Comparison of ENCODE assay signal across 9 cellular contexts in genomic region chr16:67653131-67654068, GRCh38. TPM values are rescaled to one million over a fixed set of nuclear protein-coding genes. Genes with fewer than 3 reads are reported as not detected.
A peak's percentile ranks its signal among the peaks of the same experiment; 100 is the strongest.
DNase-seq lines count a peak whose midpoint lies in the region; ATAC-seq and TF ChIP-seq lines count a peak whose summit lies in the region.
"Had no signal": no experiment of that assay in that cellular context is flagged by ENCODE, and none has a peak within 500 bp of the region (broad histone marks: within the 10 kb centered on the region; RNA-seq: fewer than 3 reads in every experiment).

No MANE protein-coding gene starts in this region.

- H3K36me3 ChIP-seq in ascending aorta (peaks cover 0 to 14% of the 10 kb centered on the region in 2 donors), iPS-15b (ENCODE audit: control insufficient read depth, insufficient read depth, low read length) (peaks cover 3% of the 10 kb centered on the region), thoracic aorta (peaks cover 13% of the 10 kb centered on the region)

- H3K4me1 ChIP-seq in ascending aorta = peaks cover 5 to 7% of the 10 kb centered on the region in 2 donors
- H3K4me1 ChIP-seq in iPS-15b (ENCODE audit: control insufficient read depth, insufficient read depth, low read length) = peaks cover 2% of the 10 kb centered on the region
- H3K4me1 ChIP-seq in thoracic aorta (ENCODE audit: control insufficient read depth in 1 of 2, low read depth in 2 of 2) = peaks cover 5 to 16% of the 10 kb centered on the region in 2 donors

- no peak overlapping the region for H3K27ac ChIP-seq in ascending aorta
- H3K27ac ChIP-seq in thoracic aorta = no peak overlapping the region

- H3K27me3 ChIP-seq in ascending aorta = peaks cover 18% of the 10 kb centered on the region
- H3K27me3 ChIP-seq in iPS-15b (ENCODE audit: control insufficient read depth, insufficient read depth, low read length) = peaks cover 3% of the 10 kb centered on the region
- peaks cover 6% of the 10 kb centered on the region for H3K27me3 ChIP-seq in thoracic aorta (replicated peaks; ENCODE audit: insufficient read depth)

- DNase-seq in NCI-H82 (lab: John Stamatoyannopoulos, UW) = peak; percentile 66
- no peak for DNase-seq in NCI-H82 treated with DMSO at 0.1 percent for 48 hours (lab: John Stamatoyannopoulos, UW; ENCODE audit: unreplicated experiment)
- no peak for DNase-seq in ascending aorta (ENCODE audit: low spot score in 2 of 2)
- no peak for DNase-seq in thoracic aorta (ENCODE audit: low spot score)
- no peak for DNase-seq in activated CD4-positive, alpha-beta T cell treated with anti-CD3 and anti-CD28 coated beads for 1 hour
- DNase-seq in H4 (ENCODE audit: low spot score) = no peak
- DNase-seq: NCI-H2107 had no signal

- TF ChIP-seq CTCF in ascending aorta (IDR thresholded peaks at IDR 0.05) (no peak), thoracic aorta (IDR thresholded peaks at IDR 0.05) (no peak)

- H3K9ac ChIP-seq in iPS-15b (ENCODE audit: low read depth, low read length) = no peak overlapping the region

- H3K9me3 ChIP-seq in ascending aorta = no peaks in the 10 kb centered on the region
- H3K9me3 ChIP-seq in iPS-15b (ENCODE audit: control insufficient read depth, insufficient read depth, low read length) = no peaks in the 10 kb centered on the region
- H3K9me3 ChIP-seq in thoracic aorta = no peaks in the 10 kb centered on the region

- ATAC-seq in thoracic aorta (ENCODE audit: insufficient number of reproducible peaks, low FRiP score, low read depth) = no peak
- no peak for ATAC-seq in GM18858 (IDR thresholded peaks at IDR 0.05; ENCODE audit: unreplicated experiment)

- H3K4me3 ChIP-seq in ascending aorta = peak overlapping the region; percentile 43 to 54
- H3K4me3 ChIP-seq in iPS-15b (ENCODE audit: low read depth, low read length) = peak overlapping the region; percentile 64
- peak overlapping the region; percentile 54 for H3K4me3 ChIP-seq in thoracic aorta

- intact Hi-C loops in ascending aorta (cut with DNase I) = no loop called here

RNA-seq across cellular contexts. Expression of gene ACD, which starts 6.7 kb away (rescaled TPM):
- total RNA-seq in ascending aorta (14.5 TPM), thoracic aorta (10 to 100 TPM; 16.9 to 20.4 TPM)
- total RNA-seq in H4 (2014; rRNA removed; shearing (Covaris generic)) = 29.1 and 45.6 TPM in 2 replicates

RNA-seq across cellular contexts. Expression of gene PARD6A, which starts 7.4 kb away (rescaled TPM):
- total RNA-seq in ascending aorta (8.4 TPM), thoracic aorta (10 to 100 TPM in 1 of 2 donors, 1 to 10 TPM in 1; 5.7 to 10.7 TPM)
- total RNA-seq in H4 (2014; rRNA removed; shearing (Covaris generic)) = not detected in 2 replicates

RNA-seq across cellular contexts. Expression of gene CARMIL2, which starts 8.5 kb away (rescaled TPM):
- total RNA-seq in ascending aorta (1.9 TPM), thoracic aorta (1 to 10 TPM in 1 of 2 donors, under 1 TPM in 1; 0.42 to 1.2 TPM)
- 0.17 and 0.18 TPM in 2 replicates for total RNA-seq in H4 (2014; rRNA removed; shearing (Covaris generic))

RNA-seq across cellular contexts. Expression of gene ENKD1, which starts 13.2 kb away (rescaled TPM):
- total RNA-seq in ascending aorta (42.5 TPM), thoracic aorta (10 to 100 TPM; 15.4 to 17.6 TPM)
- 5.6 and 6.6 TPM in 2 replicates for total RNA-seq in H4 (2014; rRNA removed; shearing (Covaris generic))

RNA-seq across cellular contexts. Expression of gene C16orf86, which starts 13.2 kb away (rescaled TPM):
- total RNA-seq in ascending aorta = 1.6 TPM
- total RNA-seq in thoracic aorta = 10 to 100 TPM in 1 of 2 donors, 1 to 10 TPM in 1; 6.6 to 11.9 TPM
- total RNA-seq in H4 (2014; rRNA removed; shearing (Covaris generic)) = not detected in 2 replicates
